11 cellular contexts compared by ENCODE assay signal in genomic region chr4:75099321-75099720, GRCh38.
DNase-seq lines count a peak whose midpoint lies in the region; ATAC-seq lines count a peak whose summit lies in the region.
"Had no signal": no experiment of that assay in that cellular context is flagged by ENCODE, and none has a peak within 500 bp of the region (broad histone marks: within the 10 kb centered on the region; RNA-seq: fewer than 3 reads in every experiment).

No MANE protein-coding gene starts in this region.

- DNase-seq in naive B cell (peak; percentile 15), DMS153 treated with DMSO at 0.1 percent for 48 hours (lab: John Stamatoyannopoulos, UW; ENCODE audit: unreplicated experiment) (no peak), HuH-7.5 (ENCODE audit: low spot score) (no peak)
- DNase-seq in stimulated activated naive CD4-positive, alpha-beta T cell treated with Interleukin-2 at 50 U/mL for 16 hours (lab: John Stamatoyannopoulos, UW), result no peak
- DNase-seq: DMS79 treated with DMSO at 0.1 percent for 48 hours, esophagus squamous epithelium, NCI-H187 treated with DMSO at 0.1 percent for 48 hours had no signal

- peak overlapping the region in 5 of 8 donors; percentile 33 to 65 (median 60) for H3K4me3 Mint-ChIP-seq in naive B cell

- peaks cover 0 to 9% (median 7%) of the 10 kb centered on the region in 3 donors for H3K27me3 Mint-ChIP-seq in naive B cell

- H3K4me1 Mint-ChIP-seq in naive B cell, result peaks cover 27 to 46% (median 43%) of the 10 kb centered on the region in 3 donors

- ATAC-seq in GM18909 (IDR thresholded peaks at IDR 0.05; ENCODE audit: poor library complexity, unreplicated experiment) (peak; percentile 97), GM21825 (IDR thresholded peaks at IDR 0.05; ENCODE audit: unreplicated experiment) (peak; percentile 91), HG03439 (IDR thresholded peaks at IDR 0.05; ENCODE audit: unreplicated experiment) (peak; percentile 94), naive B cell (ENCODE audit: low read depth in 2 of 2) (peak; percentile 67 to 78), GM18511 (IDR thresholded peaks at IDR 0.05; ENCODE audit: unreplicated experiment) (no peak)

- peaks cover 4 to 43% (median 28%) of the 10 kb centered on the region in 7 donors for H3K9me3 Mint-ChIP-seq in naive B cell

- peaks cover 0 to 22% of the 10 kb centered on the region in 2 donors for H3K36me3 Mint-ChIP-seq in naive B cell

- peak overlapping the region in 4 of 6 donors; percentile 54 to 89 (median 68) for H3K27ac Mint-ChIP-seq in naive B cell
